1 cellular context compared by ENCODE assay signal in the genomic region with DNA sequence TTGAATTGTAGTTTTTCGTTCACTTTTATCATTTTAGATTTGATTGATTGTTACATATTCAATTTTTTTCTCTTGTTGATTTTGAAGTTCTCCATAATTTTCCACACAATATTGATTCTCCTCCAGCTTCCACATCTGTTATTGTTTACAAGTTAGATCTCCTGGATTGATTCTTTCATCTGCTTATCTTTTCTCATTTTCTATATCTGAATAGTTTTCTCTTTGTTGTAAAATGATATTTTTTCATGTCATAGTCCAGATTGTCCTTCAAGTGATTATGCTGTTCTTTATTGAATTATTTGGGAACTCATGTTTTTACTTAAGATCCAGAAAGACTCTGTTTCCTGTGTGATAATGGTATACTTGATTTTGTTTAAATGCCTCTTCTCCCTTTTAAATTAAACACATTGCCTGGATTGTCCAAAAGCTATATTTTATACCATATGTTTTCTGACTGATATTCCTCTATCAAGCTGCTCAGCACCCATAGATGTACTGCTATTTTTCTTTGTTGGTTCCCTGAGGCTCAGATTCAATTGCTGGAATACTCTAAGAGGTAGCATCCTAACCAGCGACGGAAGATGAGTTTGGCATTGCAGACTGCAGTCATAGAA.
TF ChIP-seq lines count a peak whose summit lies in the region.

No MANE protein-coding gene starts in this region.

TF ChIP-seq in GM23338, 12 proteins besides CTCF, POLR2A, EP300 and RAD21:
- TF ChIP-seq ZNF114 (CRISPR knock-in tag; IDR thresholded peaks at IDR 0.05) (no peak), POLR2AphosphoS5 (IDR thresholded peaks at IDR 0.05; ENCODE audit: low read depth) (no peak), EZH2 (IDR thresholded peaks at IDR 0.05; ENCODE audit: low read depth, unreplicated experiment) (no peak), STAT1 (IDR thresholded peaks at IDR 0.05; ENCODE audit: unreplicated experiment) (no peak), EZH2phosphoT487 (IDR thresholded peaks at IDR 0.05; ENCODE audit: unreplicated experiment) (no peak), NANOG (IDR thresholded peaks at IDR 0.05; ENCODE audit: borderline replicate concordance) (no peak), ZNF331 (CRISPR knock-in tag; IDR thresholded peaks at IDR 0.05; ENCODE audit: low read depth) (no peak), JUNB (IDR thresholded peaks at IDR 0.05; ENCODE audit: unreplicated experiment) (no peak), CREB1 (CRISPR knock-in tag; IDR thresholded peaks at IDR 0.05; ENCODE audit: low read depth) (no peak)
- TF ChIP-seq, protein P1, sequence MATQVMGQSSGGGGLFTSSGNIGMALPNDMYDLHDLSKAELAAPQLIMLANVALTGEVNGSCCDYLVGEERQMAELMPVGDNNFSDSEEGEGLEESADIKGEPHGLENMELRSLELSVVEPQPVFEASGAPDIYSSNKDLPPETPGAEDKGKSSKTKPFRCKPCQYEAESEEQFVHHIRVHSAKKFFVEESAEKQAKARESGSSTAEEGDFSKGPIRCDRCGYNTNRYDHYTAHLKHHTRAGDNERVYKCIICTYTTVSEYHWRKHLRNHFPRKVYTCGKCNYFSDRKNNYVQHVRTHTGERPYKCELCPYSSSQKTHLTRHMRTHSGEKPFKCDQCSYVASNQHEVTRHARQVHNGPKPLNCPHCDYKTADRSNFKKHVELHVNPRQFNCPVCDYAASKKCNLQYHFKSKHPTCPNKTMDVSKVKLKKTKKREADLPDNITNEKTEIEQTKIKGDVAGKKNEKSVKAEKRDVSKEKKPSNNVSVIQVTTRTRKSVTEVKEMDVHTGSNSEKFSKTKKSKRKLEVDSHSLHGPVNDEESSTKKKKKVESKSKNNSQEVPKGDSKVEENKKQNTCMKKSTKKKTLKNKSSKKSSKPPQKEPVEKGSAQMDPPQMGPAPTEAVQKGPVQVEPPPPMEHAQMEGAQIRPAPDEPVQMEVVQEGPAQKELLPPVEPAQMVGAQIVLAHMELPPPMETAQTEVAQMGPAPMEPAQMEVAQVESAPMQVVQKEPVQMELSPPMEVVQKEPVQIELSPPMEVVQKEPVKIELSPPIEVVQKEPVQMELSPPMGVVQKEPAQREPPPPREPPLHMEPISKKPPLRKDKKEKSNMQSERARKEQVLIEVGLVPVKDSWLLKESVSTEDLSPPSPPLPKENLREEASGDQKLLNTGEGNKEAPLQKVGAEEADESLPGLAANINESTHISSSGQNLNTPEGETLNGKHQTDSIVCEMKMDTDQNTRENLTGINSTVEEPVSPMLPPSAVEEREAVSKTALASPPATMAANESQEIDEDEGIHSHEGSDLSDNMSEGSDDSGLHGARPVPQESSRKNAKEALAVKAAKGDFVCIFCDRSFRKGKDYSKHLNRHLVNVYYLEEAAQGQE (IDR thresholded peaks at IDR 0.05; ENCODE audit: unreplicated experiment) = no peak
- TF ChIP-seq, protein P2, sequence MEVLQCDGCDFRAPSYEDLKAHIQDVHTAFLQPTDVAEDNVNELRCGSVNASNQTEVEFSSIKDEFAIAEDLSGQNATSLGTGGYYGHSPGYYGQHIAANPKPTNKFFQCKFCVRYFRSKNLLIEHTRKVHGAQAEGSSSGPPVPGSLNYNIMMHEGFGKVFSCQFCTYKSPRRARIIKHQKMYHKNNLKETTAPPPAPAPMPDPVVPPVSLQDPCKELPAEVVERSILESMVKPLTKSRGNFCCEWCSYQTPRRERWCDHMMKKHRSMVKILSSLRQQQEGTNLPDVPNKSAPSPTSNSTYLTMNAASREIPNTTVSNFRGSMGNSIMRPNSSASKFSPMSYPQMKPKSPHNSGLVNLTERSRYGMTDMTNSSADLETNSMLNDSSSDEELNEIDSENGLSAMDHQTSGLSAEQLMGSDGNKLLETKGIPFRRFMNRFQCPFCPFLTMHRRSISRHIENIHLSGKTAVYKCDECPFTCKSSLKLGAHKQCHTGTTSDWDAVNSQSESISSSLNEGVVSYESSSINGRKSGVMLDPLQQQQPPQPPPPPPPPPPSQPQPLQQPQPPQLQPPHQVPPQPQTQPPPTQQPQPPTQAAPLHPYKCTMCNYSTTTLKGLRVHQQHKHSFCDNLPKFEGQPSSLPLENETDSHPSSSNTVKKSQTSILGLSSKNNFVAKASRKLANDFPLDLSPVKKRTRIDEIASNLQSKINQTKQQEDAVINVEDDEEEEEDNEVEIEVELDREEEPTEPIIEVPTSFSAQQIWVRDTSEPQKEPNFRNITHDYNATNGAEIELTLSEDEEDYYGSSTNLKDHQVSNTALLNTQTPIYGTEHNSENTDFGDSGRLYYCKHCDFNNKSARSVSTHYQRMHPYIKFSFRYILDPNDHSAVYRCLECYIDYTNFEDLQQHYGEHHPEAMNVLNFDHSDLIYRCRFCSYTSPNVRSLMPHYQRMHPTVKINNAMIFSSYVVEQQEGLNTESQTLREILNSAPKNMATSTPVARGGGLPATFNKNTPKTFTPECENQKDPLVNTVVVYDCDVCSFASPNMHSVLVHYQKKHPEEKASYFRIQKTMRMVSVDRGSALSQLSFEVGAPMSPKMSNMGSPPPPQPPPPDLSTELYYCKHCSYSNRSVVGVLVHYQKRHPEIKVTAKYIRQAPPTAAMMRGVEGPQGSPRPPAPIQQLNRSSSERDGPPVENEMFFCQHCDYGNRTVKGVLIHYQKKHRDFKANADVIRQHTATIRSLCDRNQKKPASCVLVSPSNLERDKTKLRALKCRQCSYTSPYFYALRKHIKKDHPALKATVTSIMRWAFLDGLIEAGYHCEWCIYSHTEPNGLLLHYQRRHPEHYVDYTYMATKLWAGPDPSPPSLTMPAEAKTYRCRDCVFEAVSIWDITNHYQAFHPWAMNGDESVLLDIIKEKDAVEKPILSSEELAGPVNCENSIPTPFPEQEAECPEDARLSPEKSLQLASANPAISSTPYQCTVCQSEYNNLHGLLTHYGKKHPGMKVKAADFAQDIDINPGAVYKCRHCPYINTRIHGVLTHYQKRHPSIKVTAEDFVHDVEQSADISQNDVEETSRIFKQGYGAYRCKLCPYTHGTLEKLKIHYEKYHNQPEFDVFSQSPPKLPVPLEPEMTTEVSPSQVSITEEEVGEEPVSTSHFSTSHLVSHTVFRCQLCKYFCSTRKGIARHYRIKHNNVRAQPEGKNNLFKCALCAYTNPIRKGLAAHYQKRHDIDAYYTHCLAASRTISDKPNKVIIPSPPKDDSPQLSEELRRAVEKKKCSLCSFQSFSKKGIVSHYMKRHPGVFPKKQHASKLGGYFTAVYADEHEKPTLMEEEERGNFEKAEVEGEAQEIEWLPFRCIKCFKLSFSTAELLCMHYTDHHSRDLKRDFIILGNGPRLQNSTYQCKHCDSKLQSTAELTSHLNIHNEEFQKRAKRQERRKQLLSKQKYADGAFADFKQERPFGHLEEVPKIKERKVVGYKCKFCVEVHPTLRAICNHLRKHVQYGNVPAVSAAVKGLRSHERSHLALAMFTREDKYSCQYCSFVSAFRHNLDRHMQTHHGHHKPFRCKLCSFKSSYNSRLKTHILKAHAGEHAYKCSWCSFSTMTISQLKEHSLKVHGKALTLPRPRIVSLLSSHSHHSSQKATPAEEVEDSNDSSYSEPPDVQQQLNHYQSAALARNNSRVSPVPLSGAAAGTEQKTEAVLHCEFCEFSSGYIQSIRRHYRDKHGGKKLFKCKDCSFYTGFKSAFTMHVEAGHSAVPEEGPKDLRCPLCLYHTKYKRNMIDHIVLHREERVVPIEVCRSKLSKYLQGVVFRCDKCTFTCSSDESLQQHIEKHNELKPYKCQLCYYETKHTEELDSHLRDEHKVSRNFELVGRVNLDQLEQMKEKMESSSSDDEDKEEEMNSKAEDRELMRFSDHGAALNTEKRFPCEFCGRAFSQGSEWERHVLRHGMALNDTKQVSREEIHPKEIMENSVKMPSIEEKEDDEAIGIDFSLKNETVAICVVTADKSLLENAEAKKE (CRISPR knock-in tag; IDR thresholded peaks at IDR 0.05) = no peak
- TF ChIP-seq, protein P3, sequence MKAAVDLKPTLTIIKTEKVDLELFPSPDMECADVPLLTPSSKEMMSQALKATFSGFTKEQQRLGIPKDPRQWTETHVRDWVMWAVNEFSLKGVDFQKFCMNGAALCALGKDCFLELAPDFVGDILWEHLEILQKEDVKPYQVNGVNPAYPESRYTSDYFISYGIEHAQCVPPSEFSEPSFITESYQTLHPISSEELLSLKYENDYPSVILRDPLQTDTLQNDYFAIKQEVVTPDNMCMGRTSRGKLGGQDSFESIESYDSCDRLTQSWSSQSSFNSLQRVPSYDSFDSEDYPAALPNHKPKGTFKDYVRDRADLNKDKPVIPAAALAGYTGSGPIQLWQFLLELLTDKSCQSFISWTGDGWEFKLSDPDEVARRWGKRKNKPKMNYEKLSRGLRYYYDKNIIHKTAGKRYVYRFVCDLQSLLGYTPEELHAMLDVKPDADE (IDR thresholded peaks at IDR 0.05) = no peak
